In the genomic region with DNA sequence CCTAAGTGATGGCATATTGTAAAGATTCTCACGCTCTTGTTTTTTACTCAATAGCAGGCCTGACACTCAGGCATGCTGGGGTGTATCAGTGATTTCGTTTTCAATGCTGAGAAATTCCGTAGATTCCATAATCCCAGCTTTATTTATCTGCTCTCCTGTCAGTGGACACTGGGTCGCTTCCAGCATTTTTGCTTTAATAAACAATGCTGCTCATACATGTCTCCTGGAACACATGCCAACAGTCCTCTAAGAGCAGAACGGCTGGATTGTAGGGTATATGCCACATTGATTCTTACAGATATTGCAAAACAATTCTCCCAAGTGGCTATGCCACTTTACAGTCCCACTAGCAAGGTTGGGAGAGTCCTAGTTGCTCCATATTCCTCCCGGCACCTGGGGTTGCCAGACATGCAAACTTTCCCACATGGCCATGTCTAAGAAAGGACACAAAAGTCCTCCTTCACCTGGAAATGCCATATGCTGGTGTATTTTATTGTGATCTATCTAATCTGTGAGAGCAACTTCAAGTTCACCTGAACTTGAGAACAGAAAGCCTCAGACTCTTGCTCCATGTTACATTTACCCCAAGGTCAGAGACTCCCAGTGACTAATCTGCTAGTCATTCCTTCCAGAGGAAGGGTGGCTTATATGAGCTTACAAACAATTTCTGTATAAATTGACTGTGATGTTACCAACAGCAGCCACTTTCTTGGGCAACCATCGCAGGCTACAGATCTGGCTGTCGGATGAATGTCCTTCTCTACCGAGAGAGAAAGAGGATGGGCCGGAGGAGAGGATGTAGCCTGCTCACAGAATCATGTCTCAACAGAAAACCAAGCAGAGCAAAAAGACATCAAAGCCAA, we compare ENCODE assay signal across 8 cellular contexts.
A peak's percentile ranks its signal among the peaks of the same experiment; 100 is the strongest.
DNase-seq lines count a peak whose midpoint lies in the region; ATAC-seq and TF ChIP-seq lines count a peak whose summit lies in the region.

No MANE protein-coding gene starts in this region.

- TF ChIP-seq CTCF in testis (IDR thresholded peaks at IDR 0.05): no peak

- intact Hi-C loops in testis (cut with DNase I; ENCODE audit: low total_unique reads): no loop called here

- DNase-seq in activated T-cell treated with anti-CD3 and anti-CD28 coated beads, Interleukin-2, amount 50 U/mL, for 4 hours: no peak
- no peak for DNase-seq in activated T-cell treated with anti-CD3 and anti-CD28 coated beads, Interleukin-2, amount 50 U/mL, for 1 hour
- DNase-seq in activated CD4-positive, alpha-beta memory T cell treated with anti-CD3 and anti-CD28 coated beads, Interleukin-2, amount 10 ng/mL, durations not matched to agents 7 days and 5 days: no peak
- peak; percentile 69 for DNase-seq in glomerular visceral epithelial cell (ENCODE audit: extremely low spot score)
- no peak for DNase-seq in testis

- 75 to 77% methylated on average over 10 of the region's 10 CpGs for WGBS in testis, 2 donors

- H3K4me3 ChIP-seq in testis: no peak overlapping the region

- POLR2A ChIA-PET in activated CD4-positive, alpha-beta memory T cell treated with anti-CD3 and anti-CD28 coated beads, Interleukin-2, amount 10 ng/mL, durations not matched to agents 7 days and 5 days (lab: Charles Lee): interaction anchor here (1.2 to 6.4 kb wide), 7 partner anchors 8 to 75 kb away, joined by 3 to 61 read pairs (median 6); no protein-coding TSS in a partner anchor

- H3K9me3 ChIP-seq in testis: no peaks in the 10 kb centered on the region

- peak overlapping the region; percentile 90 for H3K27ac Mint-ChIP-seq in activated CD4-positive, alpha-beta memory T cell treated with anti-CD3 and anti-CD28 coated beads, Interleukin-2, amount 10 ng/mL, durations not matched to agents 7 days and 5 days
- peak overlapping the region; percentile 96 for H3K27ac Mint-ChIP-seq in stimulated activated naive CD8-positive, alpha-beta T cell treated with anti-CD3 and anti-CD28 coated beads, Interleukin-15, Interleukin-2, amounts not matched to agents 100 ng/mL and 50 ng/mL, for 24 hours

- H3K4me1 Mint-ChIP-seq in activated T-cell treated with anti-CD3 and anti-CD28 coated beads, Interleukin-2, amount 50 U/mL, for 4 hours (ENCODE audit: low read depth): peaks cover 86% of the 10 kb centered on the region
- H3K4me1 Mint-ChIP-seq in activated CD4-positive, alpha-beta memory T cell treated with anti-CD3 and anti-CD28 coated beads, Interleukin-2, amount 10 ng/mL, durations not matched to agents 7 days and 5 days: peaks cover 87% of the 10 kb centered on the region
- peaks cover 93% of the 10 kb centered on the region for H3K4me1 Mint-ChIP-seq in stimulated activated naive CD8-positive, alpha-beta T cell treated with anti-CD3 and anti-CD28 coated beads, Interleukin-15, Interleukin-2, amounts not matched to agents 100 ng/mL and 50 ng/mL, for 24 hours (ENCODE audit: low read depth)

- no peaks in the 10 kb centered on the region for H3K9me3 Mint-ChIP-seq in activated T-cell treated with anti-CD3 and anti-CD28 coated beads, Interleukin-2, amount 50 U/mL, for 4 hours
- no peaks in the 10 kb centered on the region for H3K9me3 Mint-ChIP-seq in activated CD4-positive, alpha-beta memory T cell treated with anti-CD3 and anti-CD28 coated beads, Interleukin-2, amount 10 ng/mL, durations not matched to agents 7 days and 5 days
- H3K9me3 Mint-ChIP-seq in stimulated activated naive CD8-positive, alpha-beta T cell treated with anti-CD3 and anti-CD28 coated beads, Interleukin-15, Interleukin-2, amounts not matched to agents 100 ng/mL and 50 ng/mL, for 24 hours: no peaks in the 10 kb centered on the region

- no peaks in the 10 kb centered on the region for H3K36me3 ChIP-seq in testis (ENCODE audit: low read depth, missing control alignments)

- H3K27me3 ChIP-seq in testis: no peaks in the 10 kb centered on the region

- peak overlapping the region; percentile 77 for H3K4me3 Mint-ChIP-seq in activated T-cell treated with anti-CD3 and anti-CD28 coated beads, Interleukin-2, amount 50 U/mL, for 4 hours
- H3K4me3 Mint-ChIP-seq in activated CD4-positive, alpha-beta memory T cell treated with anti-CD3 and anti-CD28 coated beads, Interleukin-2, amount 10 ng/mL, durations not matched to agents 7 days and 5 days: peak overlapping the region; percentile 34
- peak overlapping the region; percentile 61 for H3K4me3 Mint-ChIP-seq in stimulated activated naive CD8-positive, alpha-beta T cell treated with anti-CD3 and anti-CD28 coated beads, Interleukin-15, Interleukin-2, amounts not matched to agents 100 ng/mL and 50 ng/mL, for 24 hours

- peaks cover 11% of the 10 kb centered on the region for H3K4me1 ChIP-seq in testis

- ATAC-seq in activated T-cell treated with anti-CD3 and anti-CD28 coated beads, Interleukin-2, amount 50 U/mL, for 4 hours: peak; percentile 70 to 81
- ATAC-seq in HG03521 (IDR thresholded peaks at IDR 0.05; ENCODE audit: unreplicated experiment): no peak
- no peak for ATAC-seq in GM18519 (IDR thresholded peaks at IDR 0.05; ENCODE audit: low FRiP score, unreplicated experiment)

- H3K27ac ChIP-seq in testis: no peak overlapping the region

- TF ChIP-seq POLR2A in testis (IDR thresholded peaks at IDR 0.05): no peak

- no peaks in the 10 kb centered on the region for H3K27me3 Mint-ChIP-seq in activated T-cell treated with anti-CD3 and anti-CD28 coated beads, Interleukin-2, amount 50 U/mL, for 4 hours (ENCODE audit: low read depth)
- no peaks in the 10 kb centered on the region for H3K27me3 Mint-ChIP-seq in activated CD4-positive, alpha-beta memory T cell treated with anti-CD3 and anti-CD28 coated beads, Interleukin-2, amount 10 ng/mL, durations not matched to agents 7 days and 5 days
- no peaks in the 10 kb centered on the region for H3K27me3 Mint-ChIP-seq in stimulated activated naive CD8-positive, alpha-beta T cell treated with anti-CD3 and anti-CD28 coated beads, Interleukin-15, Interleukin-2, amounts not matched to agents 100 ng/mL and 50 ng/mL, for 24 hours

- peaks cover 11% of the 10 kb centered on the region for H3K36me3 Mint-ChIP-seq in activated T-cell treated with anti-CD3 and anti-CD28 coated beads, Interleukin-2, amount 50 U/mL, for 4 hours (ENCODE audit: insufficient read depth)
- H3K36me3 Mint-ChIP-seq in activated CD4-positive, alpha-beta memory T cell treated with anti-CD3 and anti-CD28 coated beads, Interleukin-2, amount 10 ng/mL, durations not matched to agents 7 days and 5 days (ENCODE audit: low read depth): peaks cover 33% of the 10 kb centered on the region
- peaks cover 14% of the 10 kb centered on the region for H3K36me3 Mint-ChIP-seq in stimulated activated naive CD8-positive, alpha-beta T cell treated with anti-CD3 and anti-CD28 coated beads, Interleukin-15, Interleukin-2, amounts not matched to agents 100 ng/mL and 50 ng/mL, for 24 hours (ENCODE audit: low read depth)

- CTCF ChIA-PET in activated CD4-positive, alpha-beta memory T cell treated with anti-CD3 and anti-CD28 coated beads, Interleukin-2, amount 10 ng/mL, durations not matched to agents 7 days and 5 days (lab: Charles Lee): interaction anchor here (1.0 to 2.1 kb wide), 3 partner anchors 19 to 75 kb away, joined by 3 to 5 read pairs (median 5); no protein-coding TSS in a partner anchor

Comparison
In these comparisons a context has a peak if more than half of its experiments do, and no peak if none do; other contexts are left out.
1. ATAC-seq: peak in activated T-cell treated with anti-CD3 and anti-CD28 coated beads, Interleukin-2, amount 50 U/mL, for 4 hours (2 of 2); none in HG03521 (single experiment) and GM18519 (single experiment).
2. Peak in every context shown above with its lines, with median percentiles within 50 percentile points of each other: H3K4me3 Mint-ChIP-seq.